Comparison of ENCODE assay signal across 2 cellular contexts in genomic region chr19:55520691-55521292, GRCh38.
TF ChIP-seq lines count a peak whose summit lies in the region.

No MANE protein-coding gene starts in this region.

TF ChIP-seq in HEK293, 187 proteins besides CTCF, POLR2A, EP300 and RAD21:
- TF ChIP-seq ZNF10 (tag by site-specific recombination; IDR thresholded peaks at IDR 0.05) (no peak), ZNF664 (tag by site-specific recombination; IDR thresholded peaks at IDR 0.05) (peak; percentile 84)

TF ChIP-seq in K562, 482 proteins besides CTCF, POLR2A, EP300 and RAD21:
- TF ChIP-seq FUS (optimal IDR thresholded peaks at IDR 0.05; ENCODE audit: low read depth, low read length), result no peak
- TF ChIP-seq ZNF561 (CRISPR knock-in tag; conservative IDR thresholded peaks at IDR 0.05), result no peak
- TF ChIP-seq DEAF1 (CRISPR knock-in tag; IDR thresholded peaks at IDR 0.05), result no peak
- peak; percentile 76 to 90 for TF ChIP-seq KDM1A (IDR thresholded peaks at IDR 0.05)
- 0 out of 2 replicates have a peak, but pooled peaks have one; percentile 9 for TF ChIP-seq BHLHE40 (IDR thresholded peaks at IDR 0.05; ENCODE audit: low read length)
- no peak for TF ChIP-seq MBD2 (IDR thresholded peaks at IDR 0.05; ENCODE audit: borderline replicate concordance, low read depth)
- no peak for TF ChIP-seq HNRNPH1 (optimal IDR thresholded peaks at IDR 0.05; ENCODE audit: low read depth, low read length)
- peak; percentile 40 for TF ChIP-seq NCOR1 (IDR thresholded peaks at IDR 0.05)
- TF ChIP-seq FOXP4 (CRISPR knock-in tag; IDR thresholded peaks at IDR 0.05; ENCODE audit: borderline replicate concordance), result no peak
- peak; percentile 58 for TF ChIP-seq CBFA2T2 (conservative IDR thresholded peaks at IDR 0.05)
- TF ChIP-seq CBFA2T3 (IDR thresholded peaks at IDR 0.05), result peak; percentile 79
- no peak for TF ChIP-seq SP1 (CRISPR knock-in tag; IDR thresholded peaks at IDR 0.05)
- TF ChIP-seq ADNP (tag; IDR thresholded peaks at IDR 0.05), result peak; percentile 91
- no peak for TF ChIP-seq VEZF1 (CRISPR knock-in tag; IDR thresholded peaks at IDR 0.05)
- no peak for TF ChIP-seq ZNF239 (CRISPR knock-in tag; IDR thresholded peaks at IDR 0.05)
- TF ChIP-seq EZH2 (IDR thresholded peaks at IDR 0.05; ENCODE audit: borderline replicate concordance, low read depth, low read length), result no peak
- TF ChIP-seq CREB3 (tag; conservative IDR thresholded peaks at IDR 0.05; ENCODE audit: low read depth), result no peak
- TF ChIP-seq NR1H2 (CRISPR knock-in tag; IDR thresholded peaks at IDR 0.05), result no peak
- no peak for TF ChIP-seq ZNF79 (CRISPR knock-in tag; IDR thresholded peaks at IDR 0.05; ENCODE audit: low read depth)
- TF ChIP-seq GTF3C2 (IDR thresholded peaks at IDR 0.05; ENCODE audit: borderline replicate concordance, extremely low read depth, insufficient read length), result no peak
- no peak for TF ChIP-seq TCF7L2 (IDR thresholded peaks at IDR 0.05; ENCODE audit: low read depth, low read length)
- peak; percentile 94 for TF ChIP-seq RBM25 (IDR thresholded peaks at IDR 0.05; ENCODE audit: low read depth, low read length, severe bottlenecking)
- no peak for TF ChIP-seq HLTF (IDR thresholded peaks at IDR 0.05)
- peak; percentile 42; the same call in 1 of the 2 replicates for TF ChIP-seq TEAD4 (IDR thresholded peaks at IDR 0.05; ENCODE audit: low read length)
- TF ChIP-seq TEAD4 (CRISPR knock-in tag; IDR thresholded peaks at IDR 0.05; ENCODE audit: borderline replicate concordance), result no peak
- 0 out of 4 replicates have a peak, but pooled peaks of 1 of the 2 experiments have one; percentile 37 for TF ChIP-seq RCOR1 (IDR thresholded peaks at IDR 0.05; ENCODE audit: borderline replicate concordance in 1 of 2, low read depth in 2 of 2, low read length in 2 of 2)
- TF ChIP-seq NFYB (IDR thresholded peaks at IDR 0.05; ENCODE audit: extremely low read depth, insufficient read length), result no peak
- peak; percentile 93; the same call in 1 of the 2 replicates for TF ChIP-seq SMARCA5 (IDR thresholded peaks at IDR 0.05)
- TF ChIP-seq GATA2 (CRISPR knock-in tag; IDR thresholded peaks at IDR 0.05), result 0 out of 2 replicates have a peak, but pooled peaks have one; percentile 25
- TF ChIP-seq MAX (CRISPR knock-in tag; IDR thresholded peaks at IDR 0.05), result peak; percentile 64
- 0 out of 2 replicates have a peak, but pooled peaks have one; percentile 23 for TF ChIP-seq HDGF (IDR thresholded peaks at IDR 0.05)
- peak; percentile 36; the same call in 1 of the 2 replicates for TF ChIP-seq TAL1 (IDR thresholded peaks at IDR 0.05)
- TF ChIP-seq FOXO4 (CRISPR knock-in tag; IDR thresholded peaks at IDR 0.05), result no peak
- peak; percentile 55 for TF ChIP-seq CHD4 (IDR thresholded peaks at IDR 0.05; ENCODE audit: insufficient read depth, insufficient replicate concordance, low read depth, low read length, poor library complexity, severe bottlenecking)
- TF ChIP-seq TCF3 (CRISPR knock-in tag; IDR thresholded peaks at IDR 0.05), result peak; percentile 51; the same call in 1 of the 2 replicates
- no peak for TF ChIP-seq TAF9B (IDR thresholded peaks at IDR 0.05; ENCODE audit: partially characterized antibody)
- TF ChIP-seq MTF1 (CRISPR knock-in tag; IDR thresholded peaks at IDR 0.05; ENCODE audit: borderline replicate concordance), result no peak
- TF ChIP-seq ZNF785 (CRISPR knock-in tag; IDR thresholded peaks at IDR 0.05), result no peak
- peak; percentile 95 for TF ChIP-seq BCOR (IDR thresholded peaks at IDR 0.05)
- TF ChIP-seq ZFP30 (CRISPR knock-in tag; IDR thresholded peaks at IDR 0.05; ENCODE audit: borderline replicate concordance), result no peak
- peak in 1 of 2 experiments; percentile 34; a peak in 1 of 3 replicates for TF ChIP-seq CBX3 (IDR thresholded peaks at IDR 0.05; ENCODE audit: borderline replicate concordance in 1 of 2, low read length in 2 of 2)
- TF ChIP-seq CREBBP (IDR thresholded peaks at IDR 0.05; ENCODE audit: low read depth, low read length), result no peak
- TF ChIP-seq HIVEP1 (CRISPR knock-in tag; IDR thresholded peaks at IDR 0.05), result no peak
- TF ChIP-seq MCM5 (IDR thresholded peaks at IDR 0.05; ENCODE audit: low read depth), result no peak
- TF ChIP-seq TRIM24 (IDR thresholded peaks at IDR 0.05), result 0 out of 4 replicates have a peak, but pooled peaks have one; percentile 15 to 21
- TF ChIP-seq HDAC2 (IDR thresholded peaks at IDR 0.05), result 0 out of 2 replicates have a peak, but pooled peaks have one; percentile 49
- peak; percentile 41 for TF ChIP-seq ARID1B (IDR thresholded peaks at IDR 0.05)
- no peak for TF ChIP-seq GABPB2 (CRISPR knock-in tag; conservative IDR thresholded peaks at IDR 0.05)
- TF ChIP-seq ZNF274 (IDR thresholded peaks at IDR 0.05; ENCODE audit: borderline replicate concordance, low read depth, low read length), result no peak
- TF ChIP-seq HOXB6 (CRISPR knock-in tag; IDR thresholded peaks at IDR 0.05; ENCODE audit: borderline replicate concordance), result no peak
